8 cellular contexts compared by ENCODE assay signal in genomic region chr9:85743290-85744128, GRCh38. TPM values are rescaled to one million over a fixed set of nuclear protein-coding genes. Genes with fewer than 3 reads are reported as not detected.
DNase-seq lines count a peak whose midpoint lies in the region; ATAC-seq lines count a peak whose summit lies in the region.

No MANE protein-coding gene starts in this region.

- peak overlapping the region; percentile 48 for H3K4me3 Mint-ChIP-seq in activated naive CD8-positive, alpha-beta T cell treated with anti-CD3 and anti-CD28 coated beads for 36 hours
- peak overlapping the region; percentile 41 for H3K4me3 Mint-ChIP-seq in memory B cell

- peaks cover 29% of the 10 kb centered on the region for H3K4me1 Mint-ChIP-seq in activated naive CD8-positive, alpha-beta T cell treated with anti-CD3 and anti-CD28 coated beads for 36 hours
- H3K4me1 Mint-ChIP-seq in memory B cell: peaks cover 9% of the 10 kb centered on the region

- H3K36me3 Mint-ChIP-seq in activated naive CD8-positive, alpha-beta T cell treated with anti-CD3 and anti-CD28 coated beads for 36 hours: no peaks in the 10 kb centered on the region
- H3K36me3 Mint-ChIP-seq in memory B cell: no peaks in the 10 kb centered on the region

- DNase-seq in EL (peak; percentile 89), M059J (ENCODE audit: low read depth) (peak; percentile 98), memory B cell (ENCODE audit: low spot score in 2 of 2) (no peak), cerebellum (ENCODE audit: low spot score) (no peak)
- DNase-seq in activated naive CD8-positive, alpha-beta T cell treated with anti-CD3 and anti-CD28 coated beads for 36 hours: no peak
- no peak for DNase-seq in activated naive CD4-positive, alpha-beta T cell treated with anti-CD3 and anti-CD28 coated beads, Interleukin-2, amount 50 U/mL, for 16 hours

- no peaks in the 10 kb centered on the region for H3K27me3 Mint-ChIP-seq in activated naive CD8-positive, alpha-beta T cell treated with anti-CD3 and anti-CD28 coated beads for 36 hours
- H3K27me3 Mint-ChIP-seq in memory B cell: peaks cover 4% of the 10 kb centered on the region

- peak overlapping the region; percentile 34 for H3K27ac Mint-ChIP-seq in activated naive CD8-positive, alpha-beta T cell treated with anti-CD3 and anti-CD28 coated beads for 36 hours
- no peak overlapping the region for H3K27ac Mint-ChIP-seq in memory B cell

- ATAC-seq in memory B cell (ENCODE audit: low read depth): no peak
- ATAC-seq in HG03342 (IDR thresholded peaks at IDR 0.05; ENCODE audit: unreplicated experiment): no peak
- ATAC-seq in GM18870 (IDR thresholded peaks at IDR 0.05; ENCODE audit: unreplicated experiment): no peak

- H3K9me3 Mint-ChIP-seq in activated naive CD8-positive, alpha-beta T cell treated with anti-CD3 and anti-CD28 coated beads for 36 hours: no peaks in the 10 kb centered on the region
- H3K9me3 Mint-ChIP-seq in memory B cell: no peaks in the 10 kb centered on the region

RNA-seq across cellular contexts. Expression of gene AGTPBP1, which starts 1.8 kb away (rescaled TPM):
- total RNA-seq in M059J (2014; rRNA removed; shearing (Covaris generic)): 7.6 and 8.0 TPM in 2 replicates
- 10 to 100 TPM; 31.9 to 35.6 TPM for total RNA-seq in activated naive CD8-positive, alpha-beta T cell treated with anti-CD3 and anti-CD28 coated beads for 36 hours
- 144 TPM for total RNA-seq in cerebellum

Comparison
In these comparisons a context has a peak if more than half of its experiments do, and no peak if none do; other contexts are left out.
1. DNase-seq: peak in EL (single experiment) and M059J (single experiment); none in activated naive CD8-positive, alpha-beta T cell treated with anti-CD3 and anti-CD28 coated beads for 36 hours (single experiment), memory B cell (0 of 2), activated naive CD4-positive, alpha-beta T cell treated with anti-CD3 and anti-CD28 coated beads, Interleukin-2, amount 50 U/mL, for 16 hours (single experiment) and cerebellum (single experiment).